ENCODE assay signal across 10 cellular contexts in the genomic region with DNA sequence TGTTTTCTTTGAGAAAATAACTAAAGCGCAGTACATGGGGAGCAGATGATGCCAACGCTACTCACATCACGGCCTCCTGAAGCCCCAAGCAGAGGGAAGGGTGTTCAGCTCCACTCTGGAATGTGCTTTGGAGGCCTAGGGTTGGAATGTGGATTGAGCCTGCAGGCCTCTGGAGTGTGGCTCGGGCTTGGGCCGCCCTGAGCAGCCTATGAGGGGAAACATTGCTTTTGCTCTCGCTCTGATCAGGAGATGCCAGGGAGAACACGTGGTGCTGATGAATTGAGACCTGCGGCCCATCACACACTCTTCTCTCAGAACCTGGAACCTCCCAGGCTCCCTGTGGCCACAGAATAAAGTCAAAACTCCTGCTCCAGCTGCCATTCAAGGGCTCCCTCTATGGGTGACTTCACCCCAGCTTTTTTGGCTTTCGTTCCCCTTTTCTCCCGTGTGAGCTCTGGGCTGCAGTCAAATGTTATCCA. TPM values are rescaled to one million over a fixed set of nuclear protein-coding genes. Genes with fewer than 3 reads are reported as not detected.
DNase-seq lines count a peak whose midpoint lies in the region; ATAC-seq and TF ChIP-seq lines count a peak whose summit lies in the region.
"Had no signal": no experiment of that assay in that cellular context is flagged by ENCODE, and none has a peak within 500 bp of the region (broad histone marks: within the 10 kb centered on the region; RNA-seq: fewer than 3 reads in every experiment).

No MANE protein-coding gene starts in this region.

- no peaks in the 10 kb centered on the region for H3F3A ChIP-seq in MM.1S (ENCODE audit: insufficient read depth, low read length)

- no peak overlapping the region for H2AFZ ChIP-seq in DND-41 (ENCODE audit: low read depth, low read length)
- no peak overlapping the region for H2AFZ ChIP-seq in MM.1S (ENCODE audit: low read length)

- no peaks in the 10 kb centered on the region for H4K20me1 ChIP-seq in DND-41 (ENCODE audit: insufficient read depth, low read length)
- no peaks in the 10 kb centered on the region for H4K20me1 ChIP-seq in MM.1S (ENCODE audit: insufficient read depth, low read length)

- H3K36me3 ChIP-seq in DND-41 (ENCODE audit: insufficient read depth, low read length) (no peaks in the 10 kb centered on the region), MM.1S (replicated peaks; ENCODE audit: insufficient read depth, low read length) (no peaks in the 10 kb centered on the region), lung (ENCODE audit: control insufficient read depth in 2 of 2, insufficient read depth in 2 of 2, low read length in 2 of 2) (no peaks in the 10 kb centered on the region)

- no peak for DNase-seq in DND-41
- DNase-seq in MM.1S: no peak
- peak; percentile 15 to 17 for DNase-seq in cardiac fibroblast (ENCODE audit: low read depth in 2 of 2)
- DNase-seq in lung (ENCODE audit: low spot score): no peak
- no peak for DNase-seq in NCI-H1930 (lab: John Stamatoyannopoulos, UW)
- no peak for DNase-seq in NCI-H345 treated with DMSO at 0.1 percent for 48 hours (lab: John Stamatoyannopoulos, UW; ENCODE audit: unreplicated experiment)
- no peak for DNase-seq in NCI-H1105 treated with DMSO at 0.1 percent for 48 hours (lab: John Stamatoyannopoulos, UW)
- DNase-seq in COR-L47 (lab: John Stamatoyannopoulos, UW): no peak

- no peaks in the 10 kb centered on the region for H3K9me2 ChIP-seq in MM.1S (replicated peaks; ENCODE audit: insufficient read depth, low read length)

- no peak overlapping the region for H3K4me3 ChIP-seq in DND-41 (ENCODE audit: low read depth in 1 of 2, low read length in 2 of 2)
- no peak overlapping the region for H3K4me3 ChIP-seq in MM.1S (ENCODE audit: low read length)
- no peak overlapping the region for H3K4me3 ChIP-seq in cardiac fibroblast (replicated peaks in 1 of 2; ENCODE audit: low read depth in 2 of 2, low read length in 2 of 2)
- H3K4me3 ChIP-seq in lung: no peak overlapping the region

- peak; percentile 44 for TF ChIP-seq CTCF in DND-41 (IDR thresholded peaks at IDR 0.05; ENCODE audit: borderline replicate concordance, extremely low read depth, low read length, poor library complexity, severe bottlenecking)
- TF ChIP-seq CTCF in MM.1S (IDR thresholded peaks at IDR 0.05; ENCODE audit: low read length): peak; percentile 52
- peak; percentile 41 for TF ChIP-seq CTCF in cardiac fibroblast (IDR thresholded peaks at IDR 0.05; ENCODE audit: low read depth, low read length)
- peak; percentile 4 for TF ChIP-seq CTCF in lung (IDR thresholded peaks at IDR 0.05; ENCODE audit: control extremely low read depth, extremely low read depth)

- no peaks in the 10 kb centered on the region for H3K9me3 ChIP-seq in DND-41 (ENCODE audit: insufficient read depth, low read length, severe bottlenecking)
- H3K9me3 ChIP-seq in MM.1S (replicated peaks; ENCODE audit: insufficient read depth, low read length): no peaks in the 10 kb centered on the region
- no peaks in the 10 kb centered on the region for H3K9me3 ChIP-seq in lung (ENCODE audit: control insufficient read depth in 2 of 2, insufficient read depth in 1 of 2, low read length in 1 of 2)

- WGBS in lung, 2 donors: 67 to 74% methylated on average over 10 of the region's 10 CpGs

- H3K9ac ChIP-seq in DND-41 (ENCODE audit: low read depth, low read length) (no peak overlapping the region), MM.1S (ENCODE audit: low read length) (no peak overlapping the region)

- ATAC-seq in DND-41 (ENCODE audit: insufficient read depth, low read depth): no peak
- ATAC-seq in lung (ENCODE audit: insufficient read depth, low FRiP score): no peak
- ATAC-seq: stimulated activated naive CD8-positive, alpha-beta T cell treated with anti-CD3 and anti-CD28 coated beads, Interleukin-15, amount 100 ng/mL, for 72 hours had no signal

- H3K79me2 ChIP-seq in DND-41 (ENCODE audit: insufficient read depth, low read length) (no peaks in the 10 kb centered on the region), MM.1S (ENCODE audit: low read length) (no peaks in the 10 kb centered on the region)

- H3K4me2 ChIP-seq in DND-41 (ENCODE audit: insufficient read depth, low read length): no peak overlapping the region
- H3K4me2 ChIP-seq in MM.1S (ENCODE audit: low read depth, low read length): no peak overlapping the region

- no peak overlapping the region for H3K27ac ChIP-seq in DND-41 (ENCODE audit: low read length)
- H3K27ac ChIP-seq in MM.1S (ENCODE audit: low read length): no peak overlapping the region
- H3K27ac ChIP-seq in lung (ENCODE audit: low read depth in 1 of 2, low read length in 1 of 2): no peak overlapping the region

- no peaks in the 10 kb centered on the region for H3K4me1 ChIP-seq in DND-41 (ENCODE audit: insufficient read depth, low read length)
- no peaks in the 10 kb centered on the region for H3K4me1 ChIP-seq in MM.1S (ENCODE audit: low read length)
- H3K4me1 ChIP-seq in lung (ENCODE audit: control insufficient read depth in 2 of 2, insufficient read depth in 2 of 2, low read length in 2 of 2): peaks cover 0 to 8% of the 10 kb centered on the region in 2 donors

- H3K27me3 ChIP-seq in DND-41 (ENCODE audit: insufficient read depth, low read length, poor library complexity) (no peaks in the 10 kb centered on the region), MM.1S (replicated peaks; ENCODE audit: insufficient read depth, low read length) (no peaks in the 10 kb centered on the region), lung (ENCODE audit: control insufficient read depth, insufficient read depth) (no peaks in the 10 kb centered on the region)

RNA-seq across cellular contexts. Expression of a gene that starts 23.3 kb away (rescaled TPM):
- 1 to 10 TPM; 4.4 to 7.6 TPM for total RNA-seq in lung
- 1 to 10 TPM; 1.9 to 2.0 TPM for polyA plus RNA-seq in lung

RNA-seq across cellular contexts. Expression of a gene that starts 47.2 kb away (rescaled TPM):
- 1 to 10 TPM in 1 of 2 donors, under 1 TPM in 1; 0.65 to 2.7 TPM for total RNA-seq in lung
- polyA plus RNA-seq in lung: under 1 TPM; 0.39 to 0.60 TPM
- total RNA-seq: endothelial cell of umbilical vein had no signal
- polyA plus RNA-seq: endothelial cell of umbilical vein had no signal

RNA-seq across cellular contexts. Expression of a gene that starts 54.5 kb away (rescaled TPM):
- 10 to 100 TPM; 76.1 to 94.6 TPM for total RNA-seq in lung
- polyA plus RNA-seq in lung: 100 to 1,000 TPM in 1 of 2 donors, 10 to 100 TPM in 1; 77.6 to 148 TPM

RNA-seq across cellular contexts. Expression of a gene that starts 59.5 kb away (rescaled TPM):
- total RNA-seq in lung: 1 to 10 TPM; 5.5 to 5.7 TPM
- 1 to 10 TPM; 1.1 to 1.5 TPM for polyA plus RNA-seq in lung
- total RNA-seq: endothelial cell of umbilical vein had no signal

Comparison
In these comparisons a context has a peak if more than half of its experiments do, and no peak if none do; other contexts are left out.
1. DNase-seq: peak in cardiac fibroblast (2 of 2); none in DND-41 (single experiment), MM.1S (single experiment), lung (single experiment), NCI-H1930 (0 of 2), NCI-H345 treated with DMSO at 0.1 percent for 48 hours (single experiment), NCI-H1105 treated with DMSO at 0.1 percent for 48 hours (single experiment) and COR-L47 (single experiment).
2. Peak in every context shown above with its lines, with median percentiles within 50 percentile points of each other: CTCF ChIP-seq.